25 cellular contexts compared by ENCODE assay signal in the genomic region with DNA sequence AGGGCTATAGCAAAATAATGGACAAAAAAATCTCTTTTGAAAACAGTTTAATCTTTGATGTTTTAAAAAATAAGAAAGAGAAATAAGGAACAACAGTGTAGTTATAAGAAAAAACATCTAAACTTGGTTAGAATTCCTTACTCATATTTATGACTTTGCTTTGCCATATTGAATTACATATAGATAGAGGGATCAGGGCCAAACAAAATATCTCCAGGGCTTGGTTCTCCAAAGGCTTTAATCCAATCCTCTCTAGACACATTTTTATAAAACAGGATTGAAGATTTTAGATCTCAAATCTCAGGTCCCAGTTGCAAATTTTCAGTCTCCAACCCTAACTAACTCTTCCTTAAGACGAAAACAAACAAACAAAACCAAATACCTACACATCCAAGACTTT.
"Had no signal": no experiment of that assay in that cellular context is flagged by ENCODE, and none has a peak within 500 bp of the region (broad histone marks: within the 10 kb centered on the region; RNA-seq: fewer than 3 reads in every experiment).

No MANE protein-coding gene starts in this region.

- H3K36me3 Mint-ChIP-seq: stimulated activated naive B cell treated with anti-CD40 and anti-IgM and Interleukin-4, amounts not matched to agents 10 μg/mL and 1 μg/mL and 100 μg/mL, for 72 hours had no signal

- H3K27me3 ChIP-seq: dorsolateral prefrontal cortex, gastrocnemius medialis, hepatocyte, ovary, tibial nerve, upper lobe of left lung had no signal

- DNase-seq: cortex of kidney; dorsolateral prefrontal cortex; effector CD4-positive, alpha-beta T cell; foreskin fibroblast; gastrocnemius medialis; head of caudate nucleus; kidney; mesenchymal stem cell; midbrain; naive thymus-derived CD8-positive, alpha-beta T cell; occipital lobe; ovary; posterior cingulate gyrus; psoas muscle; right cardiac atrium; stimulated activated CD4-positive, alpha-beta T cell treated with anti-CD3 and anti-CD28 coated beads, Interleukin-15, amount 100 ng/mL, for 24 hours; stimulated activated CD4-positive, alpha-beta T cell treated with anti-CD3 and anti-CD28 coated beads, Interleukin-2, amount 100 ng/mL, for 48 hours; stimulated activated naive B cell treated with anti-CD40 and anti-IgM and Interleukin-4, amounts not matched to agents 10 μg/mL and 1 μg/mL and 100 μg/mL, for 72 hours; upper lobe of left lung had no signal

- H3K4me1 ChIP-seq: gastrocnemius medialis, psoas muscle, tibial nerve, upper lobe of left lung had no signal

- H3K79me2 ChIP-seq: hepatocyte had no signal

- H3K27ac Mint-ChIP-seq: naive thymus-derived CD8-positive, alpha-beta T cell; stimulated activated naive B cell treated with anti-CD40 and anti-IgM and Interleukin-4, amounts not matched to agents 10 μg/mL and 1 μg/mL and 100 μg/mL, for 72 hours; stimulated activated naive CD8-positive, alpha-beta T cell treated with anti-CD3 and anti-CD28 coated beads, Interleukin-15, Interleukin-2, amounts not matched to agents 100 ng/mL and 50 ng/mL, for 24 hours had no signal

- ATAC-seq: gastrocnemius medialis; naive thymus-derived CD8-positive, alpha-beta T cell; psoas muscle; right cardiac atrium; stimulated activated naive B cell treated with anti-CD40 and anti-IgM and Interleukin-4, amounts not matched to agents 10 μg/mL and 1 μg/mL and 100 μg/mL, for 72 hours had no signal

- H3K4me2 ChIP-seq: hepatocyte had no signal

- H3K36me3 ChIP-seq: gastrocnemius medialis, ovary, thoracic aorta, tibial nerve, upper lobe of left lung had no signal

- H3K4me3 Mint-ChIP-seq: naive thymus-derived CD8-positive, alpha-beta T cell; stimulated activated naive B cell treated with anti-CD40 and anti-IgM and Interleukin-4, amounts not matched to agents 10 μg/mL and 1 μg/mL and 100 μg/mL, for 72 hours; stimulated activated naive CD8-positive, alpha-beta T cell treated with anti-CD3 and anti-CD28 coated beads, Interleukin-15, Interleukin-2, amounts not matched to agents 100 ng/mL and 50 ng/mL, for 24 hours had no signal

- H3K27ac ChIP-seq: dorsolateral prefrontal cortex, gastrocnemius medialis, hepatocyte, ovary, psoas muscle, skin epidermis, thoracic aorta, tibial nerve, upper lobe of left lung had no signal

- H3K27me3 Mint-ChIP-seq: stimulated activated naive CD8-positive, alpha-beta T cell treated with anti-CD3 and anti-CD28 coated beads, Interleukin-15, Interleukin-2, amounts not matched to agents 100 ng/mL and 50 ng/mL, for 24 hours had no signal

- H2AFZ ChIP-seq: hepatocyte had no signal

- H3K9me3 ChIP-seq: gastrocnemius medialis, ovary, psoas muscle, thoracic aorta, upper lobe of left lung had no signal

- H3K4me1 Mint-ChIP-seq: naive thymus-derived CD8-positive, alpha-beta T cell; stimulated activated naive B cell treated with anti-CD40 and anti-IgM and Interleukin-4, amounts not matched to agents 10 μg/mL and 1 μg/mL and 100 μg/mL, for 72 hours had no signal

- H3K4me3 ChIP-seq: dorsolateral prefrontal cortex, gastrocnemius medialis, hepatocyte, lung, ovary, psoas muscle, skin epidermis, thoracic aorta, tibial nerve, upper lobe of left lung had no signal
